ENCODE assay signal across 16 cellular contexts in the genomic region with DNA sequence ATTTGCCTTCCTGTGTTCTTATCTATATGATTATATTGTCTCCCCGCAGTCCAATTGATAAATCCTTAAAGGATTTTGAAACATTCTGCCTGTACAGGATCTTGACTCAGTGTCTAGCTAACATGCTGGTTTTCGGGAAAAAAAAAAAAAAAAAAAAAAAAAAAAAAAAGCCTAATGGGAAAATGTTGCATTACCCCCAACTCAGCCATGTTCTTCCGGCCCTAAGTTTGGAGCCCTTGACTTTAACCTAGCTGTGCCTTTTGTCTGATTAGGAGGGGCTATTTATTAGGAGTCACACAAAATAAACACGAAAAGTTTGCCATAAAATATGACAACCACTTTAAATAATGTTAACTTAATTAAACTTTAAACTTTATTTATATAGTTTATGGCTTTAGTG.
DNase-seq lines count a peak whose midpoint lies in the region; TF ChIP-seq lines count a peak whose summit lies in the region.
"Had no signal": no experiment of that assay in that cellular context is flagged by ENCODE, and none has a peak within 500 bp of the region (broad histone marks: within the 10 kb centered on the region; RNA-seq: fewer than 3 reads in every experiment).

No MANE protein-coding gene starts in this region.

- CTCF ChIA-PET in activated naive CD4-positive, alpha-beta T cell treated with anti-CD3 and anti-CD28 coated beads, Interleukin-2, amount 10 ng/mL, durations not matched to agents 7 days and 5 days (lab: Charles Lee), result no interaction called here

- H3K27ac Mint-ChIP-seq in activated naive CD4-positive, alpha-beta T cell treated with anti-CD3 and anti-CD28 coated beads, Interleukin-2, amount 10 ng/mL, durations not matched to agents 7 days and 5 days, result no peak overlapping the region
- H3K27ac Mint-ChIP-seq: H9 had no signal

- peak; percentile 59 for DNase-seq in HCEC 1CT
- no peak for DNase-seq in SJSA1 (ENCODE audit: low read depth in 1 of 2, low spot score in 2 of 2)
- DNase-seq in spleen, result no peak
- DNase-seq in caudate nucleus (lab: John Stamatoyannopoulos, UW), result no peak
- DNase-seq in NK-92 treated with Interleukin-12 subunit alpha and Interleukin-12 subunit beta, amount 100 ng/mL, for 24 hours (lab: John Stamatoyannopoulos, UW), result no peak
- no peak for DNase-seq in activated naive CD4-positive, alpha-beta T cell treated with anti-CD3 and anti-CD28 coated beads, Interleukin-2, amount 10 ng/mL, durations not matched to agents 7 days and 5 days
- DNase-seq: AML-193, DND-41, H9, NCI-H2227 treated with DMSO at 0.1 percent for 48 hours, NCI-H510A treated with DMSO at 0.1 percent for 48 hours, NCI-H774, SHP77 had no signal

- H3K36me3 Mint-ChIP-seq in activated naive CD4-positive, alpha-beta T cell treated with anti-CD3 and anti-CD28 coated beads, Interleukin-2, amount 10 ng/mL, durations not matched to agents 7 days and 5 days, result no peaks in the 10 kb centered on the region

- peak overlapping the region; percentile 62; the same call in 1 of the 2 replicates for H3K27ac ChIP-seq in SJSA1
- peak overlapping the region; percentile 6 for H3K27ac ChIP-seq in muscle layer of colon (ENCODE audit: low read depth, low read length)
- H3K27ac ChIP-seq in spleen, result peak overlapping the region in 5 of 8 donors; percentile 8 to 41 (median 27)
- H3K27ac ChIP-seq in caudate nucleus (ENCODE audit: low read depth, low read length), result no peak overlapping the region
- H3K27ac ChIP-seq: C4-2B had no signal

- no peaks in the 10 kb centered on the region for H3K9me3 Mint-ChIP-seq in activated naive CD4-positive, alpha-beta T cell treated with anti-CD3 and anti-CD28 coated beads, Interleukin-2, amount 10 ng/mL, durations not matched to agents 7 days and 5 days
- H3K9me3 Mint-ChIP-seq: H9 had no signal

- no peak for TF ChIP-seq POLR2A in spleen (IDR thresholded peaks at IDR 0.05)

- no peaks in the 10 kb centered on the region for H3K27me3 Mint-ChIP-seq in activated naive CD4-positive, alpha-beta T cell treated with anti-CD3 and anti-CD28 coated beads, Interleukin-2, amount 10 ng/mL, durations not matched to agents 7 days and 5 days

- H3K4me1 Mint-ChIP-seq in activated naive CD4-positive, alpha-beta T cell treated with anti-CD3 and anti-CD28 coated beads, Interleukin-2, amount 10 ng/mL, durations not matched to agents 7 days and 5 days, result no peaks in the 10 kb centered on the region

- intact Hi-C loops in spleen (cut with DNase I; ENCODE audit: low total_unique reads), result no loop called here

- no peak overlapping the region for H3K9ac ChIP-seq in muscle layer of colon (ENCODE audit: low read length)

- H3K4me1 ChIP-seq in SJSA1 (replicated peaks) (peaks cover 24% of the 10 kb centered on the region), muscle layer of colon (ENCODE audit: insufficient read depth, low read length) (peaks cover 11% of the 10 kb centered on the region), spleen (no peaks in the 10 kb centered on the region)

- H3K9me3 ChIP-seq in SJSA1 (replicated peaks) (no peaks in the 10 kb centered on the region), muscle layer of colon (ENCODE audit: low read length) (no peaks in the 10 kb centered on the region), spleen (no peaks in the 10 kb centered on the region)

- 59 to 76% (median 72%) methylated on average over 4 of the region's 4 CpGs for WGBS in spleen, 5 donors

- H3K36me3 ChIP-seq in SJSA1, result no peaks in the 10 kb centered on the region
- no peaks in the 10 kb centered on the region for H3K36me3 ChIP-seq in muscle layer of colon (ENCODE audit: insufficient read depth, low read length)
- no peaks in the 10 kb centered on the region for H3K36me3 ChIP-seq in spleen

- TF ChIP-seq CTCF in spleen (IDR thresholded peaks at IDR 0.05 in 8 of 11, conservative IDR thresholded peaks at IDR 0.05 in 3 of 11), result no peak

- no peak overlapping the region for H3K4me3 Mint-ChIP-seq in activated naive CD4-positive, alpha-beta T cell treated with anti-CD3 and anti-CD28 coated beads, Interleukin-2, amount 10 ng/mL, durations not matched to agents 7 days and 5 days
- H3K4me3 Mint-ChIP-seq: H9 had no signal

- H3K27me3 ChIP-seq in SJSA1 (replicated peaks) (no peaks in the 10 kb centered on the region), muscle layer of colon (ENCODE audit: control insufficient read depth in 1 of 2, insufficient read depth in 2 of 2, low read length in 2 of 2) (no peaks in the 10 kb centered on the region), spleen (replicated peaks in 1 of 7) (peaks cover 0 to 4% (median 0%) of the 10 kb centered on the region in 7 donors)

- H3K4me3 ChIP-seq in SJSA1 (no peak overlapping the region), muscle layer of colon (ENCODE audit: low read depth in 1 of 2, low read length in 2 of 2) (no peak overlapping the region), spleen (no peak overlapping the region)
- H3K4me3 ChIP-seq: K562 had no signal
